1 cellular context compared by ENCODE assay signal in the genomic region with DNA sequence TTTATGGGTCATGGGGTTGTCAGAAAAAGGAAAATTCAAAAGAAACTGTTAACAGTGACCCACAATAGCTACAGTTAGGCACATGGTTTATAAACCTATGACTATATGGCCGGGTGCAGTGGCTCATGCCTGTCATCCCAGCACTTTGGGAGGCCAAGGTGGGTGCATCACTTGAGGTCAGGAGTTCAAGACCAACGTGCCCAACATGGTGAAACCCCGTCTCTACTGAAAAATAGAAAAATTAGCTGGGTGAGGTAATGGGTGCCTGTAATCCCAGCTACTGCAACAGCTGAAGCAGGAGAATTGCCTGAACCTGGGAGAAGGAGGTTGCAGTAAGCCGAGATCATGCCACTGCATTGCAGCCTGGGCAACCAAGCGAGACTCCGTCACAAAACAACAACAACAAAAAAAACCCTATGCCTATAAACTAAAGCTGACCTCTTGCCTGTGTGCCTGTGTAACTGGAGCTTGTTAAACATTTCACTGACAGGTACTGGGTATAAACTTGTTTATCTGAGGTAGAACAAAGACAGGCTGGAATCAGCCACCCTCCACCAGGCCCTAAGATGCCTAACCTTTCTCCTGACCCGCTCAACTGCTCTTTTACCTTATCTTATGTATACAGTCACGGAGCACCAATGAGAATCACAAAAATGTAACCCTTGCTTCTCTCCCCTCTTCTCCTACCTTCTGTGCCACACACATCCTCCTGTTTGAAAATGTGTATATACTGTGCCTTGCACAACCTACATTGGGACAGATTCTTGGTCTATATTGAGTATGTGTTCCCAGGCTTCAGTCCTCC.
A peak's percentile ranks its signal among the peaks of the same experiment; 100 is the strongest.
TF ChIP-seq lines count a peak whose summit lies in the region.

No MANE protein-coding gene starts in this region.

TF ChIP-seq in HepG2, 621 proteins besides CTCF, POLR2A, EP300 and RAD21 (continued from another document and continues in another):
- TF ChIP-seq, protein P1, sequence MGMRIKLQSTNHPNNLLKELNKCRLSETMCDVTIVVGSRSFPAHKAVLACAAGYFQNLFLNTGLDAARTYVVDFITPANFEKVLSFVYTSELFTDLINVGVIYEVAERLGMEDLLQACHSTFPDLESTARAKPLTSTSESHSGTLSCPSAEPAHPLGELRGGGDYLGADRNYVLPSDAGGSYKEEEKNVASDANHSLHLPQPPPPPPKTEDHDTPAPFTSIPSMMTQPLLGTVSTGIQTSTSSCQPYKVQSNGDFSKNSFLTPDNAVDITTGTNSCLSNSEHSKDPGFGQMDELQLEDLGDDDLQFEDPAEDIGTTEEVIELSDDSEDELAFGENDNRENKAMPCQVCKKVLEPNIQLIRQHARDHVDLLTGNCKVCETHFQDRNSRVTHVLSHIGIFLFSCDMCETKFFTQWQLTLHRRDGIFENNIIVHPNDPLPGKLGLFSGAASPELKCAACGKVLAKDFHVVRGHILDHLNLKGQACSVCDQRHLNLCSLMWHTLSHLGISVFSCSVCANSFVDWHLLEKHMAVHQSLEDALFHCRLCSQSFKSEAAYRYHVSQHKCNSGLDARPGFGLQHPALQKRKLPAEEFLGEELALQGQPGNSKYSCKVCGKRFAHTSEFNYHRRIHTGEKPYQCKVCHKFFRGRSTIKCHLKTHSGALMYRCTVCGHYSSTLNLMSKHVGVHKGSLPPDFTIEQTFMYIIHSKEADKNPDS (CRISPR knock-in tag; IDR thresholded peaks at IDR 0.05): peak; percentile 42; the same call in 1 of the 2 replicates
- TF ChIP-seq FOXM1 (CRISPR knock-in tag; IDR thresholded peaks at IDR 0.05) (no peak), HDAC1 (CRISPR knock-in tag; IDR thresholded peaks at IDR 0.05) (peak; percentile 84), XBP1 (CRISPR knock-in tag; IDR thresholded peaks at IDR 0.05) (0 out of 2 replicates have a peak, but pooled peaks have one; percentile 50), TOPORS (CRISPR knock-in tag; IDR thresholded peaks at IDR 0.05) (peak; percentile 77; the same call in 1 of the 2 replicates), ZSCAN31 (CRISPR knock-in tag; IDR thresholded peaks at IDR 0.05; ENCODE audit: low read depth) (peak; percentile 76; the same call in 1 of the 2 replicates), ZNF17 (CRISPR knock-in tag; IDR thresholded peaks at IDR 0.05) (no peak), ZEB1 (IDR thresholded peaks at IDR 0.05; ENCODE audit: insufficient replicate concordance, low read depth) (peak; percentile 51), ZNF367 (CRISPR knock-in tag; IDR thresholded peaks at IDR 0.05; ENCODE audit: borderline replicate concordance) (no peak), NCOA5 (CRISPR knock-in tag; IDR thresholded peaks at IDR 0.05) (no peak), ZNF343 (CRISPR knock-in tag; IDR thresholded peaks at IDR 0.05) (no peak; the same call in 1 of the 2 replicates), ZKSCAN8 (CRISPR knock-in tag; IDR thresholded peaks at IDR 0.05; ENCODE audit: borderline replicate concordance) (peak; percentile 61), ZNF382 (CRISPR knock-in tag; IDR thresholded peaks at IDR 0.05; ENCODE audit: borderline replicate concordance) (no peak), ZNF775 (CRISPR knock-in tag; IDR thresholded peaks at IDR 0.05; ENCODE audit: borderline replicate concordance) (peak; percentile 99), HCFC1 (IDR thresholded peaks at IDR 0.05; ENCODE audit: low read depth, low read length) (no peak)
- TF ChIP-seq, protein P2, sequence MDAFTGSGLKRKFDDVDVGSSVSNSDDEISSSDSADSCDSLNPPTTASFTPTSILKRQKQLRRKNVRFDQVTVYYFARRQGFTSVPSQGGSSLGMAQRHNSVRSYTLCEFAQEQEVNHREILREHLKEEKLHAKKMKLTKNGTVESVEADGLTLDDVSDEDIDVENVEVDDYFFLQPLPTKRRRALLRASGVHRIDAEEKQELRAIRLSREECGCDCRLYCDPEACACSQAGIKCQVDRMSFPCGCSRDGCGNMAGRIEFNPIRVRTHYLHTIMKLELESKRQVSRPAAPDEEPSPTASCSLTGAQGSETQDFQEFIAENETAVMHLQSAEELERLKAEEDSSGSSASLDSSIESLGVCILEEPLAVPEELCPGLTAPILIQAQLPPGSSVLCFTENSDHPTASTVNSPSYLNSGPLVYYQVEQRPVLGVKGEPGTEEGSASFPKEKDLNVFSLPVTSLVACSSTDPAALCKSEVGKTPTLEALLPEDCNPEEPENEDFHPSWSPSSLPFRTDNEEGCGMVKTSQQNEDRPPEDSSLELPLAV (CRISPR knock-in tag; conservative IDR thresholded peaks at IDR 0.05; ENCODE audit: low read depth): no peak
- TF ChIP-seq, protein P3, sequence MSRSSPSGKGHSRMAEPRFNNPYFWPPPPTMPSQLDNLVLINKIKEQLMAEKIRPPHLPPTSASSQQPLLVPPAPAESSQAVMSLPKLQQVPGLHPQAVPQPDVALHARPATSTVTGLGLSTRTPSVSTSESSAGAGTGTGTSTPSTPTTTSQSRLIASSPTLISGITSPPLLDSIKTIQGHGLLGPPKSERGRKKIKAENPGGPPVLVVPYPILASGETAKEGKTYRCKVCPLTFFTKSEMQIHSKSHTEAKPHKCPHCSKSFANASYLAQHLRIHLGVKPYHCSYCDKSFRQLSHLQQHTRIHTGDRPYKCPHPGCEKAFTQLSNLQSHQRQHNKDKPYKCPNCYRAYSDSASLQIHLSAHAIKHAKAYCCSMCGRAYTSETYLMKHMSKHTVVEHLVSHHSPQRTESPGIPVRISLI (CRISPR knock-in tag; IDR thresholded peaks at IDR 0.05; ENCODE audit: borderline replicate concordance): peak; percentile 94
- TF ChIP-seq, protein P4, sequence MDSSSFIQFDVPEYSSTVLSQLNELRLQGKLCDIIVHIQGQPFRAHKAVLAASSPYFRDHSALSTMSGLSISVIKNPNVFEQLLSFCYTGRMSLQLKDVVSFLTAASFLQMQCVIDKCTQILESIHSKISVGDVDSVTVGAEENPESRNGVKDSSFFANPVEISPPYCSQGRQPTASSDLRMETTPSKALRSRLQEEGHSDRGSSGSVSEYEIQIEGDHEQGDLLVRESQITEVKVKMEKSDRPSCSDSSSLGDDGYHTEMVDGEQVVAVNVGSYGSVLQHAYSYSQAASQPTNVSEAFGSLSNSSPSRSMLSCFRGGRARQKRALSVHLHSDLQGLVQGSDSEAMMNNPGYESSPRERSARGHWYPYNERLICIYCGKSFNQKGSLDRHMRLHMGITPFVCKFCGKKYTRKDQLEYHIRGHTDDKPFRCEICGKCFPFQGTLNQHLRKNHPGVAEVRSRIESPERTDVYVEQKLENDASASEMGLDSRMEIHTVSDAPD (CRISPR knock-in tag; IDR thresholded peaks at IDR 0.05): peak; percentile 93
- TF ChIP-seq, protein P5, sequence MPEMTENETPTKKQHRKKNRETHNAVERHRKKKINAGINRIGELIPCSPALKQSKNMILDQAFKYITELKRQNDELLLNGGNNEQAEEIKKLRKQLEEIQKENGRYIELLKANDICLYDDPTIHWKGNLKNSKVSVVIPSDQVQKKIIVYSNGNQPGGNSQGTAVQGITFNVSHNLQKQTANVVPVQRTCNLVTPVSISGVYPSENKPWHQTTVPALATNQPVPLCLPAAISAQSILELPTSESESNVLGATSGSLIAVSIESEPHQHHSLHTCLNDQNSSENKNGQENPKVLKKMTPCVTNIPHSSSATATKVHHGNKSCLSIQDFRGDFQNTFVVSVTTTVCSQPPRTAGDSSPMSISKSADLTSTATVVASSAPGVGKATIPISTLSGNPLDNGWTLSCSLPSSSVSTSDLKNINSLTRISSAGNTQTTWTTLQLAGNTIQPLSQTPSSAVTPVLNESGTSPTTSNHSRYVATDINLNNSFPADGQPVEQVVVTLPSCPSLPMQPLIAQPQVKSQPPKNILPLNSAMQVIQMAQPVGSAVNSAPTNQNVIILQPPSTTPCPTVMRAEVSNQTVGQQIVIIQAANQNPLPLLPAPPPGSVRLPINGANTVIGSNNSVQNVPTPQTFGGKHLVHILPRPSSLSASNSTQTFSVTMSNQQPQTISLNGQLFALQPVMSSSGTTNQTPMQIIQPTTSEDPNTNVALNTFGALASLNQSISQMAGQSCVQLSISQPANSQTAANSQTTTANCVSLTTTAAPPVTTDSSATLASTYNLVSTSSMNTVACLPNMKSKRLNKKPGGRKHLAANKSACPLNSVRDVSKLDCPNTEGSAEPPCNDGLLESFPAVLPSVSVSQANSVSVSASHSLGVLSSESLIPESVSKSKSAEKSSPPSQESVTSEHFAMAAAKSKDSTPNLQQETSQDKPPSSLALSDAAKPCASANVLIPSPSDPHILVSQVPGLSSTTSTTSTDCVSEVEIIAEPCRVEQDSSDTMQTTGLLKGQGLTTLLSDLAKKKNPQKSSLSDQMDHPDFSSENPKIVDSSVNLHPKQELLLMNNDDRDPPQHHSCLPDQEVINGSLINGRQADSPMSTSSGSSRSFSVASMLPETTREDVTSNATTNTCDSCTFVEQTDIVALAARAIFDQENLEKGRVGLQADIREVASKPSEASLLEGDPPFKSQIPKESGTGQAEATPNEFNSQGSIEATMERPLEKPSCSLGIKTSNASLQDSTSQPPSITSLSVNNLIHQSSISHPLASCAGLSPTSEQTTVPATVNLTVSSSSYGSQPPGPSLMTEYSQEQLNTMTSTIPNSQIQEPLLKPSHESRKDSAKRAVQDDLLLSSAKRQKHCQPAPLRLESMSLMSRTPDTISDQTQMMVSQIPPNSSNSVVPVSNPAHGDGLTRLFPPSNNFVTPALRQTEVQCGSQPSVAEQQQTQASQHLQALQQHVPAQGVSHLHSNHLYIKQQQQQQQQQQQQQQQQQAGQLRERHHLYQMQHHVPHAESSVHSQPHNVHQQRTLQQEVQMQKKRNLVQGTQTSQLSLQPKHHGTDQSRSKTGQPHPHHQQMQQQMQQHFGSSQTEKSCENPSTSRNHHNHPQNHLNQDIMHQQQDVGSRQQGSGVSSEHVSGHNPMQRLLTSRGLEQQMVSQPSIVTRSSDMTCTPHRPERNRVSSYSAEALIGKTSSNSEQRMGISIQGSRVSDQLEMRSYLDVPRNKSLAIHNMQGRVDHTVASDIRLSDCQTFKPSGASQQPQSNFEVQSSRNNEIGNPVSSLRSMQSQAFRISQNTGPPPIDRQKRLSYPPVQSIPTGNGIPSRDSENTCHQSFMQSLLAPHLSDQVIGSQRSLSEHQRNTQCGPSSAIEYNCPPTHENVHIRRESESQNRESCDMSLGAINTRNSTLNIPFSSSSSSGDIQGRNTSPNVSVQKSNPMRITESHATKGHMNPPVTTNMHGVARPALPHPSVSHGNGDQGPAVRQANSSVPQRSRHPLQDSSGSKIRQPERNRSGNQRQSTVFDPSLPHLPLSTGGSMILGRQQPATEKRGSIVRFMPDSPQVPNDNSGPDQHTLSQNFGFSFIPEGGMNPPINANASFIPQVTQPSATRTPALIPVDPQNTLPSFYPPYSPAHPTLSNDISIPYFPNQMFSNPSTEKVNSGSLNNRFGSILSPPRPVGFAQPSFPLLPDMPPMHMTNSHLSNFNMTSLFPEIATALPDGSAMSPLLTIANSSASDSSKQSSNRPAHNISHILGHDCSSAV (CRISPR knock-in tag; IDR thresholded peaks at IDR 0.05; ENCODE audit: borderline replicate concordance): no peak
- TF ChIP-seq, protein P6, sequence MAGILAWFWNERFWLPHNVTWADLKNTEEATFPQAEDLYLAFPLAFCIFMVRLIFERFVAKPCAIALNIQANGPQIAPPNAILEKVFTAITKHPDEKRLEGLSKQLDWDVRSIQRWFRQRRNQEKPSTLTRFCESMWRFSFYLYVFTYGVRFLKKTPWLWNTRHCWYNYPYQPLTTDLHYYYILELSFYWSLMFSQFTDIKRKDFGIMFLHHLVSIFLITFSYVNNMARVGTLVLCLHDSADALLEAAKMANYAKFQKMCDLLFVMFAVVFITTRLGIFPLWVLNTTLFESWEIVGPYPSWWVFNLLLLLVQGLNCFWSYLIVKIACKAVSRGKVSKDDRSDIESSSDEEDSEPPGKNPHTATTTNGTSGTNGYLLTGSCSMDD (CRISPR knock-in tag; IDR thresholded peaks at IDR 0.05): no peak
- TF ChIP-seq, protein P7, sequence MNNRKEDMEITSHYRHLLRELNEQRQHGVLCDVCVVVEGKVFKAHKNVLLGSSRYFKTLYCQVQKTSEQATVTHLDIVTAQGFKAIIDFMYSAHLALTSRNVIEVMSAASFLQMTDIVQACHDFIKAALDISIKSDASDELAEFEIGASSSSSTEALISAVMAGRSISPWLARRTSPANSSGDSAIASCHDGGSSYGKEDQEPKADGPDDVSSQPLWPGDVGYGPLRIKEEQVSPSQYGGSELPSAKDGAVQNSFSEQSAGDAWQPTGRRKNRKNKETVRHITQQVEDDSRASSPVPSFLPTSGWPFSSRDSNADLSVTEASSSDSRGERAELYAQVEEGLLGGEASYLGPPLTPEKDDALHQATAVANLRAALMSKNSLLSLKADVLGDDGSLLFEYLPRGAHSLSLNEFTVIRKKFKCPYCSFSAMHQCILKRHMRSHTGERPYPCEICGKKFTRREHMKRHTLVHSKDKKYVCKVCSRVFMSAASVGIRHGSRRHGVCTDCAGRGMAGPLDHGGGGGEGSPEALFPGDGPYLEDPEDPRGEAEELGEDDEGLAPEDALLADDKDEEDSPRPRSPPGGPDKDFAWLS (CRISPR knock-in tag; IDR thresholded peaks at IDR 0.05; ENCODE audit: borderline replicate concordance): no peak
- TF ChIP-seq, protein P8, sequence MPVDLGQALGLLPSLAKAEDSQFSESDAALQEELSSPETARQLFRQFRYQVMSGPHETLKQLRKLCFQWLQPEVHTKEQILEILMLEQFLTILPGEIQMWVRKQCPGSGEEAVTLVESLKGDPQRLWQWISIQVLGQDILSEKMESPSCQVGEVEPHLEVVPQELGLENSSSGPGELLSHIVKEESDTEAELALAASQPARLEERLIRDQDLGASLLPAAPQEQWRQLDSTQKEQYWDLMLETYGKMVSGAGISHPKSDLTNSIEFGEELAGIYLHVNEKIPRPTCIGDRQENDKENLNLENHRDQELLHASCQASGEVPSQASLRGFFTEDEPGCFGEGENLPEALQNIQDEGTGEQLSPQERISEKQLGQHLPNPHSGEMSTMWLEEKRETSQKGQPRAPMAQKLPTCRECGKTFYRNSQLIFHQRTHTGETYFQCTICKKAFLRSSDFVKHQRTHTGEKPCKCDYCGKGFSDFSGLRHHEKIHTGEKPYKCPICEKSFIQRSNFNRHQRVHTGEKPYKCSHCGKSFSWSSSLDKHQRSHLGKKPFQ (CRISPR knock-in tag; IDR thresholded peaks at IDR 0.05; ENCODE audit: insufficient replicate concordance): peak; percentile 45
- TF ChIP-seq, protein P9, sequence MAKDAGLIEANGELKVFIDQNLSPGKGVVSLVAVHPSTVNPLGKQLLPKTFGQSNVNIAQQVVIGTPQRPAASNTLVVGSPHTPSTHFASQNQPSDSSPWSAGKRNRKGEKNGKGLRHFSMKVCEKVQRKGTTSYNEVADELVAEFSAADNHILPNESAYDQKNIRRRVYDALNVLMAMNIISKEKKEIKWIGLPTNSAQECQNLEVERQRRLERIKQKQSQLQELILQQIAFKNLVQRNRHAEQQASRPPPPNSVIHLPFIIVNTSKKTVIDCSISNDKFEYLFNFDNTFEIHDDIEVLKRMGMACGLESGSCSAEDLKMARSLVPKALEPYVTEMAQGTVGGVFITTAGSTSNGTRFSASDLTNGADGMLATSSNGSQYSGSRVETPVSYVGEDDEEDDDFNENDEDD (CRISPR knock-in tag; IDR thresholded peaks at IDR 0.05; ENCODE audit: borderline replicate concordance): peak; percentile 36; the same call in 1 of the 2 replicates
